Comparison of ENCODE assay signal across 1 cellular context in the genomic region with DNA sequence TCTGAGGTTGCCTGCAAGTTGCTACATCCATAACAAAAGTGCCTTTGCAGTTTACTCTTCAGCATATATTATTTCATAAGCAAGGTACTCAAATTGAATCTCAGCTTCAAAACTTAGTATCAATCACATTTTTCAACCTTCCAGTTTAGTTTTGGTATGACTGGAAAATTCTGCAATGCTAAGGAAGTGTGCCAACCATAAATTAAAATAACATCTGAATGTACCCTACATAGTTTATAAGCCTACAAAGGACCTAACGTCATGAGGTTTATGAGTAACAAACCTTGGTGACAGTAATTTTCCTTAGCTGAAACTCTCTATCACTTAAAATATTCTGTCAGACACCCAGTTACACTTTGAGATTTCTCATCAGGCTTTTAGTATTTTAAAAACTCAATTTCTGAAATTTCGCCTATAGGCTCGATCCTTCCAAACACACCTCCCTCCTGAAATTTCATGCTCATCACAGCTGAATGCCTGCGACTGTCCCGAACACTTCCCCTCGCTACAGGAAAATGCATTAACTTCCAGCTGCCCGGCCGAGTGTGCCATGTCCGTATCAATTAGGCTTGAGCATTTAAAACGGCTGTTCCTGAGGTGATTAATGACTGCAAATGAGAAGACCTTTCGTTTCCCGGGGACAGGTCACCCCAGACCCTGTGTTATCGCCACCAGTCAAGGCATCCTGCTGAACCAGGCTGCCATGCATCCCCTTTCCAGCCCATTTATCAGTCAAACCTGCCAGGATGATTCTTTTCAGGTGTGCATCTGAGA.
TF ChIP-seq lines count a peak whose summit lies in the region.

No MANE protein-coding gene starts in this region.

TF ChIP-seq in IMR-90, 13 proteins besides CTCF, POLR2A, EP300 and RAD21:
- TF ChIP-seq CEBPB (IDR thresholded peaks at IDR 0.05; ENCODE audit: low read depth, low read length) (no peak), NFE2L2 (IDR thresholded peaks at IDR 0.05; ENCODE audit: low read depth, low read length) (no peak), RFX5 (IDR thresholded peaks at IDR 0.05; ENCODE audit: low read depth, low read length) (no peak), MXI1 (IDR thresholded peaks at IDR 0.05; ENCODE audit: borderline replicate concordance, low read depth, low read length) (no peak), RCOR1 (IDR thresholded peaks at IDR 0.05; ENCODE audit: insufficient replicate concordance, low read length) (no peak), SMC3 (IDR thresholded peaks at IDR 0.05; ENCODE audit: low read depth, low read length) (no peak), MAZ (IDR thresholded peaks at IDR 0.05; ENCODE audit: borderline replicate concordance, low read depth, low read length) (no peak), CHD1 (IDR thresholded peaks at IDR 0.05; ENCODE audit: low read depth, low read length) (no peak), FOS (IDR thresholded peaks at IDR 0.05; ENCODE audit: low read depth, low read length) (no peak), BHLHE40 (IDR thresholded peaks at IDR 0.05; ENCODE audit: low read depth, low read length) (no peak), MAFK (IDR thresholded peaks at IDR 0.05; ENCODE audit: low read depth, low read length) (no peak)
- TF ChIP-seq, protein P1, sequence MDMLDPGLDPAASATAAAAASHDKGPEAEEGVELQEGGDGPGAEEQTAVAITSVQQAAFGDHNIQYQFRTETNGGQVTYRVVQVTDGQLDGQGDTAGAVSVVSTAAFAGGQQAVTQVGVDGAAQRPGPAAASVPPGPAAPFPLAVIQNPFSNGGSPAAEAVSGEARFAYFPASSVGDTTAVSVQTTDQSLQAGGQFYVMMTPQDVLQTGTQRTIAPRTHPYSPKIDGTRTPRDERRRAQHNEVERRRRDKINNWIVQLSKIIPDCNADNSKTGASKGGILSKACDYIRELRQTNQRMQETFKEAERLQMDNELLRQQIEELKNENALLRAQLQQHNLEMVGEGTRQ (IDR thresholded peaks at IDR 0.05; ENCODE audit: low read depth, low read length): no peak
- TF ChIP-seq, protein P2, sequence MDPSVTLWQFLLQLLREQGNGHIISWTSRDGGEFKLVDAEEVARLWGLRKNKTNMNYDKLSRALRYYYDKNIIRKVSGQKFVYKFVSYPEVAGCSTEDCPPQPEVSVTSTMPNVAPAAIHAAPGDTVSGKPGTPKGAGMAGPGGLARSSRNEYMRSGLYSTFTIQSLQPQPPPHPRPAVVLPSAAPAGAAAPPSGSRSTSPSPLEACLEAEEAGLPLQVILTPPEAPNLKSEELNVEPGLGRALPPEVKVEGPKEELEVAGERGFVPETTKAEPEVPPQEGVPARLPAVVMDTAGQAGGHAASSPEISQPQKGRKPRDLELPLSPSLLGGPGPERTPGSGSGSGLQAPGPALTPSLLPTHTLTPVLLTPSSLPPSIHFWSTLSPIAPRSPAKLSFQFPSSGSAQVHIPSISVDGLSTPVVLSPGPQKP (IDR thresholded peaks at IDR 0.05; ENCODE audit: borderline replicate concordance, low read depth, low read length): no peak
